8 cellular contexts compared by ENCODE assay signal in genomic region chr7:43838201-43838659, GRCh38. TPM values are rescaled to one million over a fixed set of nuclear protein-coding genes. Genes with fewer than 3 reads are reported as not detected.
A peak's percentile ranks its signal among the peaks of the same experiment; 100 is the strongest.
DNase-seq lines count a peak whose midpoint lies in the region; ATAC-seq and TF ChIP-seq lines count a peak whose summit lies in the region.
"Had no signal": no experiment of that assay in that cellular context is flagged by ENCODE, and none has a peak within 500 bp of the region (broad histone marks: within the 10 kb centered on the region; RNA-seq: fewer than 3 reads in every experiment).

No MANE protein-coding gene starts in this region.

- H3K27me3 Mint-ChIP-seq in stimulated activated memory B cell treated with anti-CD40 and anti-IgM and Interleukin-4, amounts not matched to agents 10 μg/mL and 1 μg/mL and 100 μg/mL, for 72 hours: peaks cover 4% of the 10 kb centered on the region

- intact Hi-C loops in right lobe of liver (cut with DNase I) (no loop called here), testis (cut with DNase I; ENCODE audit: low total_unique reads) (no loop called here)

- no peaks in the 10 kb centered on the region for H3K9me3 Mint-ChIP-seq in stimulated activated memory B cell treated with anti-CD40 and anti-IgM and Interleukin-4, amounts not matched to agents 10 μg/mL and 1 μg/mL and 100 μg/mL, for 72 hours

- TF ChIP-seq POLR2A in right lobe of liver (IDR thresholded peaks at IDR 0.05) (no peak), testis (IDR thresholded peaks at IDR 0.05) (no peak)

- peaks cover 10% of the 10 kb centered on the region for H3K4me1 Mint-ChIP-seq in stimulated activated memory B cell treated with anti-CD40 and anti-IgM and Interleukin-4, amounts not matched to agents 10 μg/mL and 1 μg/mL and 100 μg/mL, for 72 hours

- H3K27ac ChIP-seq in WERI-Rb-1 (no peak overlapping the region), right lobe of liver (no peak overlapping the region), testis (no peak overlapping the region)
- H3K27ac ChIP-seq: cardiac muscle cell had no signal

- no peaks in the 10 kb centered on the region for H3K9me3 ChIP-seq in WERI-Rb-1 (ENCODE audit: severe bottlenecking)
- H3K9me3 ChIP-seq in right lobe of liver: no peaks in the 10 kb centered on the region
- H3K9me3 ChIP-seq in testis: no peaks in the 10 kb centered on the region

- H3K4me1 ChIP-seq in right lobe of liver (no peaks in the 10 kb centered on the region), testis (peaks cover 4% of the 10 kb centered on the region)

- no peak overlapping the region for H3K4me3 Mint-ChIP-seq in stimulated activated memory B cell treated with anti-CD40 and anti-IgM and Interleukin-4, amounts not matched to agents 10 μg/mL and 1 μg/mL and 100 μg/mL, for 72 hours

- peak overlapping the region; percentile 71 for H3K27ac Mint-ChIP-seq in stimulated activated memory B cell treated with anti-CD40 and anti-IgM and Interleukin-4, amounts not matched to agents 10 μg/mL and 1 μg/mL and 100 μg/mL, for 72 hours

- H3K36me3 ChIP-seq in WERI-Rb-1 (no peaks in the 10 kb centered on the region), right lobe of liver (no peaks in the 10 kb centered on the region), testis (ENCODE audit: low read depth, missing control alignments) (no peaks in the 10 kb centered on the region)
- H3K36me3 ChIP-seq: cardiac muscle cell had no signal

- H3K36me3 Mint-ChIP-seq in stimulated activated memory B cell treated with anti-CD40 and anti-IgM and Interleukin-4, amounts not matched to agents 10 μg/mL and 1 μg/mL and 100 μg/mL, for 72 hours: no peaks in the 10 kb centered on the region

- no peak for DNase-seq in HEK293T (ENCODE audit: extremely low spot score)
- DNase-seq in WERI-Rb-1: peak; percentile 31
- DNase-seq in right lobe of liver: no peak
- no peak for DNase-seq in HUDEP-2 (lab: John Stamatoyannopoulos, UW; ENCODE audit: unreplicated experiment in 76 of 76)
- DNase-seq in GM03348 (ENCODE audit: low spot score): no peak
- DNase-seq in testis: no peak

- CTCF ChIA-PET in HEK293T (lab: Yijun Ruan, JAX): interaction anchor here (0.6 to 2.9 kb wide), 11 partner anchors 11 to 381 kb away, joined by 3 to 24 read pairs (median 4); partner anchors contain the start of genes MRPS24 and STK17A

- H3K4me3 ChIP-seq in WERI-Rb-1 (ENCODE audit: low read depth, low read length) (peak overlapping the region; percentile 52), right lobe of liver (no peak overlapping the region), testis (peak overlapping the region in 1 of 2 donors; percentile 38)
- H3K4me3 ChIP-seq: cardiac muscle cell had no signal

- TF ChIP-seq CTCF in WERI-Rb-1 (IDR thresholded peaks at IDR 0.05; ENCODE audit: low read depth, low read length) (no peak), right lobe of liver (IDR thresholded peaks at IDR 0.05) (no peak), testis (IDR thresholded peaks at IDR 0.05) (no peak)

- 65% methylated on average over 9 of the region's 9 CpGs for WGBS in right lobe of liver (ENCODE audit: insufficient coverage, low coverage, low lambda C conversion rate, missing lambda C conversion rate)
- 57 to 65% methylated on average over 9 of the region's 9 CpGs for WGBS in testis, 2 donors

- peak in 3 of 4 donors; percentile 8 to 16 (median 13) for ATAC-seq in right lobe of liver
- ATAC-seq in stimulated activated memory B cell treated with anti-CD40 and anti-IgM and Interleukin-4, amounts not matched to agents 10 μg/mL and 1 μg/mL and 100 μg/mL, for 72 hours: no peak

- H3K27me3 ChIP-seq in WERI-Rb-1 (ENCODE audit: insufficient read depth, low read depth, severe bottlenecking) (no peaks in the 10 kb centered on the region), right lobe of liver (no peaks in the 10 kb centered on the region), testis (no peaks in the 10 kb centered on the region)
- H3K27me3 ChIP-seq: cardiac muscle cell had no signal

- POLR2A ChIA-PET in HEK293T (lab: Yijun Ruan, JAX): interaction anchor here (0.9 to 1.7 kb wide), 3 partner anchors 12 to 256 kb away, joined by 3 to 8 read pairs (median 3); partner anchors contain the start of gene STK17A

TF ChIP-seq in HEK293T, 16 proteins besides CTCF, POLR2A, EP300 and RAD21:
- TF ChIP-seq L3MBTL2 (conservative IDR thresholded peaks at IDR 0.05): no peak
- TF ChIP-seq, protein P1, sequence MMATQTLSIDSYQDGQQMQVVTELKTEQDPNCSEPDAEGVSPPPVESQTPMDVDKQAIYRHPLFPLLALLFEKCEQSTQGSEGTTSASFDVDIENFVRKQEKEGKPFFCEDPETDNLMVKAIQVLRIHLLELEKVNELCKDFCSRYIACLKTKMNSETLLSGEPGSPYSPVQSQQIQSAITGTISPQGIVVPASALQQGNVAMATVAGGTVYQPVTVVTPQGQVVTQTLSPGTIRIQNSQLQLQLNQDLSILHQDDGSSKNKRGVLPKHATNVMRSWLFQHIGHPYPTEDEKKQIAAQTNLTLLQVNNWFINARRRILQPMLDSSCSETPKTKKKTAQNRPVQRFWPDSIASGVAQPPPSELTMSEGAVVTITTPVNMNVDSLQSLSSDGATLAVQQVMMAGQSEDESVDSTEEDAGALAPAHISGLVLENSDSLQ (IDR thresholded peaks at IDR 0.05): peak; percentile 88
TF ChIP-seq in HEK293T: peak in this region for 1.

RNA-seq across cellular contexts. Expression of gene MRPS24, which starts 31.1 kb away (rescaled TPM):
- total RNA-seq in right lobe of liver: 10 to 100 TPM; 45.2 to 83.4 (median 66.7) TPM
- 10 to 100 TPM; 71.1 to 80.8 TPM for total RNA-seq in testis
- polyA plus RNA-seq in testis (ENCODE audit: insufficient read depth, low read depth, low replicate concordance): 115 TPM
